ENCODE assay signal across 18 cellular contexts in the genomic region with DNA sequence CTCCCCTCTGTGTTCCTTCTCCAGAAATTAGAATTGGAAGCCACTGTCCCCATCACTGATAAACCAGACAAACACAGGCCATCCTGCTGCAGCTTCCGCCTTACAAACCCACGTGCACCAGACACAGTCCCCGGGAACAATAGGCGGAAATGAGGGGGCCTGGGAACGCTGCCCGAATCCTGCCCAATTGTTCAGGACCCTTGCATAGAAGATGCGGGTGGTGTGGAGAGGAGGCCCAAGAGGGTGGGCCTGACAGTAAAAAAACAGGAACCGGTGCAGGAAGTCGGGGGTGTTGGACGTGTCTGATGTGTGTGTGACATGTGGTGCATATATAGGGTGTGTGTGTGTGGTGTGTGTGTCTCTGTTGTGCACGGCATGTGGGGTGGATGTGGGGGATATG. TPM values are rescaled to one million over a fixed set of nuclear protein-coding genes. Genes with fewer than 3 reads are reported as not detected.
DNase-seq lines count a peak whose midpoint lies in the region; ATAC-seq and TF ChIP-seq lines count a peak whose summit lies in the region.
"Had no signal": no experiment of that assay in that cellular context is flagged by ENCODE, and none has a peak within 500 bp of the region (broad histone marks: within the 10 kb centered on the region; RNA-seq: fewer than 3 reads in every experiment).

No MANE protein-coding gene starts in this region.

- H3K27ac Mint-ChIP-seq in endodermal cell, result peak overlapping the region; percentile 17
- no peak overlapping the region for H3K27ac Mint-ChIP-seq in stimulated activated naive B cell treated with anti-CD40 and anti-IgM and Interleukin-4, amounts not matched to agents 10 μg/mL and 1 μg/mL and 100 μg/mL, for 72 hours
- H3K27ac Mint-ChIP-seq: activated CD8-positive, alpha-beta memory T cell treated with anti-CD3 and anti-CD28 coated beads, Interleukin-2, amount 10 ng/mL, durations not matched to agents 7 days and 5 days had no signal

- H3K27me3 ChIP-seq in endodermal cell (ENCODE audit: control insufficient read depth, insufficient read depth, low read length, poor library complexity, severe bottlenecking) (no peaks in the 10 kb centered on the region), right lobe of liver (no peaks in the 10 kb centered on the region)
- H3K27me3 ChIP-seq: transverse colon had no signal

- intact Hi-C loops in right lobe of liver (cut with DNase I), result no loop called here

- H3K36me3 ChIP-seq in endodermal cell (ENCODE audit: control insufficient read depth, insufficient read depth, low read length) (no peaks in the 10 kb centered on the region), right lobe of liver (no peaks in the 10 kb centered on the region)
- H3K36me3 ChIP-seq: transverse colon had no signal

- H3K4me1 Mint-ChIP-seq in endodermal cell, result peaks cover 2% of the 10 kb centered on the region
- H3K4me1 Mint-ChIP-seq in stimulated activated naive B cell treated with anti-CD40 and anti-IgM and Interleukin-4, amounts not matched to agents 10 μg/mL and 1 μg/mL and 100 μg/mL, for 72 hours, result peaks cover 25 to 37% of the 10 kb centered on the region in 2 donors
- no peaks in the 10 kb centered on the region for H3K4me1 Mint-ChIP-seq in activated T-cell treated with anti-CD3 and anti-CD28 coated beads, Interleukin-2, amount 50 U/mL, for 4 hours (ENCODE audit: low read depth)
- H3K4me1 Mint-ChIP-seq: activated CD8-positive, alpha-beta memory T cell treated with anti-CD3 and anti-CD28 coated beads, Interleukin-2, amount 10 ng/mL, durations not matched to agents 7 days and 5 days had no signal

- no peaks in the 10 kb centered on the region for H3K9me3 ChIP-seq in endodermal cell (ENCODE audit: control insufficient read depth, low read length)
- no peaks in the 10 kb centered on the region for H3K9me3 ChIP-seq in right lobe of liver
- H3K9me3 ChIP-seq: transverse colon had no signal

- 88 to 100% methylated on average over 2 to 11 of the region's 11 CpGs for WGBS in endodermal cell (ENCODE audit: insufficient coverage in 1 of 2, insufficient read length in 1 of 2), 2 experiments
- 58% methylated on average over 10 of the region's 11 CpGs for WGBS in right lobe of liver (ENCODE audit: insufficient coverage, low coverage, low lambda C conversion rate, missing lambda C conversion rate)

- no peaks in the 10 kb centered on the region for H3K27me3 Mint-ChIP-seq in endodermal cell (ENCODE audit: insufficient read depth)
- no peaks in the 10 kb centered on the region for H3K27me3 Mint-ChIP-seq in stimulated activated naive B cell treated with anti-CD40 and anti-IgM and Interleukin-4, amounts not matched to agents 10 μg/mL and 1 μg/mL and 100 μg/mL, for 72 hours
- H3K27me3 Mint-ChIP-seq in activated T-cell treated with anti-CD3 and anti-CD28 coated beads, Interleukin-2, amount 50 U/mL, for 4 hours (ENCODE audit: low read depth), result no peaks in the 10 kb centered on the region
- H3K27me3 Mint-ChIP-seq: activated CD8-positive, alpha-beta memory T cell treated with anti-CD3 and anti-CD28 coated beads, Interleukin-2, amount 10 ng/mL, durations not matched to agents 7 days and 5 days had no signal

- peak; percentile 89 to 94 for DNase-seq in Kasumi-1 (lab: John Stamatoyannopoulos, UW)
- DNase-seq in endodermal cell, result no peak
- peak; percentile 67 to 72 (median 71) for DNase-seq in right lobe of liver
- DNase-seq in stimulated activated naive B cell treated with anti-CD40 and anti-IgM and Interleukin-4, amounts not matched to agents 10 μg/mL and 1 μg/mL and 100 μg/mL, for 72 hours, result no peak
- no peak for DNase-seq in stimulated activated CD4-positive, alpha-beta T cell treated with anti-CD3 and anti-CD28 coated beads, Interleukin-4, amount 100 ng/mL, for 24 hours
- DNase-seq in activated T-cell treated with anti-CD3 and anti-CD28 coated beads, Interleukin-2, amount 50 U/mL, for 4 hours, result no peak
- DNase-seq: activated CD8-positive, alpha-beta memory T cell treated with anti-CD3 and anti-CD28 coated beads, Interleukin-2, amount 10 ng/mL, durations not matched to agents 7 days and 5 days; activated naive CD4-positive, alpha-beta T cell; EL; glutamatergic neuron; MM.1S; NK-92 treated with Interleukin-12 subunit alpha and Interleukin-12 subunit beta, amount 100 ng/mL, for 24 hours; occipital lobe; transverse colon had no signal

- H3K9ac ChIP-seq in endodermal cell (ENCODE audit: extremely low read depth, low read length, poor library complexity, severe bottlenecking), result no peak overlapping the region

- no peak overlapping the region for H3K4me3 Mint-ChIP-seq in endodermal cell
- no peak overlapping the region for H3K4me3 Mint-ChIP-seq in stimulated activated naive B cell treated with anti-CD40 and anti-IgM and Interleukin-4, amounts not matched to agents 10 μg/mL and 1 μg/mL and 100 μg/mL, for 72 hours
- H3K4me3 Mint-ChIP-seq in activated T-cell treated with anti-CD3 and anti-CD28 coated beads, Interleukin-2, amount 50 U/mL, for 4 hours, result no peak overlapping the region
- H3K4me3 Mint-ChIP-seq: activated CD8-positive, alpha-beta memory T cell treated with anti-CD3 and anti-CD28 coated beads, Interleukin-2, amount 10 ng/mL, durations not matched to agents 7 days and 5 days had no signal

- no peaks in the 10 kb centered on the region for H3K9me3 Mint-ChIP-seq in endodermal cell
- H3K9me3 Mint-ChIP-seq in stimulated activated naive B cell treated with anti-CD40 and anti-IgM and Interleukin-4, amounts not matched to agents 10 μg/mL and 1 μg/mL and 100 μg/mL, for 72 hours, result no peaks in the 10 kb centered on the region
- H3K9me3 Mint-ChIP-seq in activated T-cell treated with anti-CD3 and anti-CD28 coated beads, Interleukin-2, amount 50 U/mL, for 4 hours, result no peaks in the 10 kb centered on the region

- TF ChIP-seq POLR2A in right lobe of liver (IDR thresholded peaks at IDR 0.05), result no peak

- ATAC-seq in right lobe of liver (peak; percentile 70 to 80 (median 75)), HG02798 (IDR thresholded peaks at IDR 0.05; ENCODE audit: poor library complexity, unreplicated experiment) (no peak)
- ATAC-seq in stimulated activated naive B cell treated with anti-CD40 and anti-IgM and Interleukin-4, amounts not matched to agents 10 μg/mL and 1 μg/mL and 100 μg/mL, for 72 hours (replicated peaks), result peak; percentile 41 to 60
- ATAC-seq in activated T-cell treated with anti-CD3 and anti-CD28 coated beads, Interleukin-2, amount 50 U/mL, for 4 hours, result no peak
- ATAC-seq: activated CD8-positive, alpha-beta memory T cell treated with anti-CD3 and anti-CD28 coated beads, Interleukin-2, amount 10 ng/mL, durations not matched to agents 7 days and 5 days; SK-N-SH treated with all-trans-retinoic acid at 6 μM for 48 hours had no signal

- TF ChIP-seq CTCF in endodermal cell (conservative IDR thresholded peaks at IDR 0.05), result no peak
- no peak for TF ChIP-seq CTCF in right lobe of liver (IDR thresholded peaks at IDR 0.05)

- H3K27ac ChIP-seq in endodermal cell (ENCODE audit: low read depth, low read length), result no peak overlapping the region
- H3K27ac ChIP-seq in right lobe of liver, result peak overlapping the region in 1 of 3 donors; percentile 47
- H3K27ac ChIP-seq: C4-2B, VCaP had no signal

- no peaks in the 10 kb centered on the region for H3K36me3 Mint-ChIP-seq in endodermal cell (ENCODE audit: low read depth)
- H3K36me3 Mint-ChIP-seq in stimulated activated naive B cell treated with anti-CD40 and anti-IgM and Interleukin-4, amounts not matched to agents 10 μg/mL and 1 μg/mL and 100 μg/mL, for 72 hours, result no peaks in the 10 kb centered on the region
- H3K36me3 Mint-ChIP-seq in activated T-cell treated with anti-CD3 and anti-CD28 coated beads, Interleukin-2, amount 50 U/mL, for 4 hours (ENCODE audit: insufficient read depth), result no peaks in the 10 kb centered on the region
- H3K36me3 Mint-ChIP-seq: activated CD8-positive, alpha-beta memory T cell treated with anti-CD3 and anti-CD28 coated beads, Interleukin-2, amount 10 ng/mL, durations not matched to agents 7 days and 5 days had no signal

- H3K4me3 ChIP-seq in endodermal cell (ENCODE audit: low read length) (no peak overlapping the region), right lobe of liver (no peak overlapping the region)
- H3K4me3 ChIP-seq: transverse colon had no signal

- no peaks in the 10 kb centered on the region for H3K4me1 ChIP-seq in endodermal cell (ENCODE audit: control insufficient read depth, insufficient read depth, low read length)
- no peaks in the 10 kb centered on the region for H3K4me1 ChIP-seq in right lobe of liver

RNA-seq across cellular contexts. Expression of a gene that starts 26.5 kb away (rescaled TPM):
- total RNA-seq in endodermal cell, result 10 to 100 TPM in 1 of 2 donors, 1 to 10 TPM in 1; 7.5 to 14.9 TPM
- polyA plus RNA-seq in endodermal cell (2013, experiment 1 of 2), result 8.9 TPM
- 10.0 TPM for polyA plus RNA-seq in endodermal cell (2013, experiment 2 of 2)
- 10 to 100 TPM in 5 of 6 experiments, 1 to 10 TPM in 1; 9.2 to 25.8 (median 11.8) TPM for total RNA-seq in right lobe of liver
- under 1 TPM; 0.08 to 0.29 (median 0.11) TPM for total RNA-seq in activated T-cell treated with anti-CD3 and anti-CD28 coated beads, Interleukin-2, amount 50 U/mL, for 4 hours

Comparison
In these comparisons a context has a peak if more than half of its experiments do, and no peak if none do; other contexts are left out.
1. DNase-seq: peak in Kasumi-1 (2 of 2) and right lobe of liver (3 of 3); none in endodermal cell (single experiment), stimulated activated naive B cell treated with anti-CD40 and anti-IgM and Interleukin-4, amounts not matched to agents 10 μg/mL and 1 μg/mL and 100 μg/mL, for 72 hours (single experiment), stimulated activated CD4-positive, alpha-beta T cell treated with anti-CD3 and anti-CD28 coated beads, Interleukin-4, amount 100 ng/mL, for 24 hours (single experiment) and activated T-cell treated with anti-CD3 and anti-CD28 coated beads, Interleukin-2, amount 50 U/mL, for 4 hours (single experiment).
2. ATAC-seq: peak in right lobe of liver (4 of 4) and stimulated activated naive B cell treated with anti-CD40 and anti-IgM and Interleukin-4, amounts not matched to agents 10 μg/mL and 1 μg/mL and 100 μg/mL, for 72 hours (2 of 2); none in HG02798 (single experiment) and activated T-cell treated with anti-CD3 and anti-CD28 coated beads, Interleukin-2, amount 50 U/mL, for 4 hours (0 of 2).
3. RNA of a gene that starts 26.5 kb away (total RNA-seq): 7.5 to 14.9 TPM in endodermal cell and 9.2 to 25.8 TPM in right lobe of liver; 0.08 to 0.29 TPM in activated T-cell treated with anti-CD3 and anti-CD28 coated beads, Interleukin-2, amount 50 U/mL, for 4 hours; every median in the first group is over 4 times any median in the second.